14 cellular contexts compared by ENCODE assay signal in genomic region chr2:85253890-85254289, GRCh38.
"Had no signal": no experiment of that assay in that cellular context is flagged by ENCODE, and none has a peak within 500 bp of the region (broad histone marks: within the 10 kb centered on the region; RNA-seq: fewer than 3 reads in every experiment).

No MANE protein-coding gene starts in this region.

- H3K9me3 ChIP-seq: ascending aorta, colonic mucosa, heart right ventricle, lower lobe of right lung, vagina had no signal

- H3K9me3 Mint-ChIP-seq: activated CD8-positive, alpha-beta T cell treated with anti-CD3 and anti-CD28 coated beads for 36 hours; activated naive CD8-positive, alpha-beta T cell treated with anti-CD3 and anti-CD28 coated beads, Interleukin-2, amount 50 U/mL, for 24 hours had no signal

- H3K4me3 ChIP-seq: ascending aorta, colonic mucosa, heart right ventricle, lower lobe of right lung, vagina had no signal

- H3K27me3 ChIP-seq: ascending aorta, colonic mucosa, heart right ventricle, vagina had no signal

- DNase-seq: activated CD4-positive, alpha-beta T cell treated with anti-CD3 and anti-CD28 coated beads for 36 hours; activated CD8-positive, alpha-beta memory T cell treated with anti-CD3 and anti-CD28 coated beads, Interleukin-2, amount 50 U/mL, for 48 hours; activated CD8-positive, alpha-beta T cell treated with anti-CD3 and anti-CD28 coated beads for 36 hours; activated naive CD4-positive, alpha-beta T cell; activated naive CD8-positive, alpha-beta T cell treated with anti-CD3 and anti-CD28 coated beads, Interleukin-2, amount 50 U/mL, for 24 hours; colonic mucosa; effector CD4-positive, alpha-beta T cell; heart right ventricle; lower lobe of right lung; naive thymus-derived CD4-positive, alpha-beta T cell; stimulated activated CD4-positive, alpha-beta T cell treated with anti-CD3 and anti-CD28 coated beads, Interleukin-4, amount 100 ng/mL, for 4 hours; SW 1271 had no signal

- H3K27ac ChIP-seq: colonic mucosa, lower lobe of right lung had no signal

- H3K27me3 Mint-ChIP-seq: activated CD4-positive, alpha-beta T cell treated with anti-CD3 and anti-CD28 coated beads for 36 hours; activated CD8-positive, alpha-beta T cell treated with anti-CD3 and anti-CD28 coated beads for 36 hours; activated naive CD8-positive, alpha-beta T cell treated with anti-CD3 and anti-CD28 coated beads, Interleukin-2, amount 50 U/mL, for 24 hours had no signal

- H3K36me3 Mint-ChIP-seq: naive thymus-derived CD4-positive, alpha-beta T cell had no signal

- H3K27ac Mint-ChIP-seq: activated CD4-positive, alpha-beta T cell treated with anti-CD3 and anti-CD28 coated beads for 36 hours; activated CD8-positive, alpha-beta T cell treated with anti-CD3 and anti-CD28 coated beads for 36 hours; activated naive CD8-positive, alpha-beta T cell treated with anti-CD3 and anti-CD28 coated beads, Interleukin-2, amount 50 U/mL, for 24 hours; naive thymus-derived CD4-positive, alpha-beta T cell had no signal

- H3K4me3 Mint-ChIP-seq: activated CD4-positive, alpha-beta T cell treated with anti-CD3 and anti-CD28 coated beads for 36 hours; activated CD8-positive, alpha-beta T cell treated with anti-CD3 and anti-CD28 coated beads for 36 hours; activated naive CD8-positive, alpha-beta T cell treated with anti-CD3 and anti-CD28 coated beads, Interleukin-2, amount 50 U/mL, for 24 hours; naive thymus-derived CD4-positive, alpha-beta T cell had no signal

- H3K4me1 Mint-ChIP-seq: activated CD4-positive, alpha-beta T cell treated with anti-CD3 and anti-CD28 coated beads for 36 hours; activated naive CD8-positive, alpha-beta T cell treated with anti-CD3 and anti-CD28 coated beads, Interleukin-2, amount 50 U/mL, for 24 hours; naive thymus-derived CD4-positive, alpha-beta T cell had no signal

- H3K36me3 ChIP-seq: ascending aorta, colonic mucosa, heart right ventricle, lower lobe of right lung, vagina had no signal
